In genomic region chr12:98684199-98684598, GRCh38 we compare ENCODE assay signal across 7 cellular contexts.
"Had no signal": no experiment of that assay in that cellular context is flagged by ENCODE, and none has a peak within 500 bp of the region (broad histone marks: within the 10 kb centered on the region; RNA-seq: fewer than 3 reads in every experiment).

No MANE protein-coding gene starts in this region.

- DNase-seq: IMR-90, KBM-7, KG1 had no signal

- H3K27me3 Mint-ChIP-seq: IgD-negative memory B cell had no signal

- H3K4me3 Mint-ChIP-seq: IgD-negative memory B cell had no signal

- ATAC-seq: HepG2, K562 had no signal

- H3K4me3 ChIP-seq: K562 had no signal

- H3K27ac ChIP-seq: HL-60 had no signal

- H3K27ac Mint-ChIP-seq: IgD-negative memory B cell had no signal

- H3K9me3 Mint-ChIP-seq: IgD-negative memory B cell had no signal
